ENCODE assay signal across 17 cellular contexts in genomic region chrX:17848545-17849265, GRCh38. TPM values are rescaled to one million over a fixed set of nuclear protein-coding genes. Genes with fewer than 3 reads are reported as not detected.
DNase-seq lines count a peak whose midpoint lies in the region; ATAC-seq and TF ChIP-seq lines count a peak whose summit lies in the region.
"Had no signal": no experiment of that assay in that cellular context is flagged by ENCODE, and none has a peak within 500 bp of the region (broad histone marks: within the 10 kb centered on the region; RNA-seq: fewer than 3 reads in every experiment).

No MANE protein-coding gene starts in this region.

- H3K27me3 ChIP-seq in KMS-11 (ENCODE audit: insufficient read depth, low read depth) (no peaks in the 10 kb centered on the region), body of pancreas (no peaks in the 10 kb centered on the region)

- H3K36me3 ChIP-seq in KMS-11 (ENCODE audit: insufficient read depth) (no peaks in the 10 kb centered on the region), body of pancreas (replicated peaks in 1 of 2; ENCODE audit: insufficient read depth in 1 of 2, low read depth in 2 of 2) (no peaks in the 10 kb centered on the region)

- no peaks in the 10 kb centered on the region for H3K9me3 ChIP-seq in body of pancreas
- H3K9me3 ChIP-seq: Caco-2 had no signal

- H4K20me1 ChIP-seq in KMS-11 (ENCODE audit: insufficient read depth), result no peaks in the 10 kb centered on the region

- H2AFZ ChIP-seq in KMS-11 (ENCODE audit: low read depth), result no peak overlapping the region; the same call in 1 of the 2 replicates
- H2AFZ ChIP-seq: PC-9 had no signal

- peak; percentile 14 for ATAC-seq in stimulated activated naive CD8-positive, alpha-beta T cell treated with anti-CD3 and anti-CD28 coated beads, Interleukin-15, Interleukin-2, amounts not matched to agents 100 U/mL and 50 U/mL, for 24 hours
- no peak for ATAC-seq in body of pancreas
- ATAC-seq: K562 had no signal

- WGBS in body of pancreas, 2 donors, result 66 to 81% methylated on average over 7 of the region's 7 CpGs

- peak; percentile 10 for DNase-seq in activated naive CD4-positive, alpha-beta T cell treated with anti-CD3 and anti-CD28 coated beads for 36 hours
- no peak for DNase-seq in activated naive CD4-positive, alpha-beta T cell (lab: John Stamatoyannopoulos, UW)
- DNase-seq in stimulated activated naive CD8-positive, alpha-beta T cell treated with anti-CD3 and anti-CD28 coated beads, Interleukin-15, Interleukin-2, amounts not matched to agents 100 U/mL and 50 U/mL, for 24 hours, result no peak
- DNase-seq in body of pancreas, result no peak
- DNase-seq in COLO668 (lab: John Stamatoyannopoulos, UW; ENCODE audit: unreplicated experiment), result no peak
- DNase-seq: Caco-2, EL, HFFc6, MV-4-11, NCI-H1436, NCI-H2029, NCI-H2171, NCI-H446, PC-9 had no signal

- H3K79me2 ChIP-seq in KMS-11 (ENCODE audit: insufficient read depth, low read depth), result no peaks in the 10 kb centered on the region

- no peak overlapping the region for H3K4me2 ChIP-seq in KMS-11
- H3K4me2 ChIP-seq: PC-9 had no signal

- H3K4me3 ChIP-seq in KMS-11 (IDR thresholded peaks at IDR 0.05; ENCODE audit: insufficient read depth, low read depth, low read length) (no peak overlapping the region), body of pancreas (no peak overlapping the region)
- H3K4me3 ChIP-seq: K562, PC-9 had no signal

- H3K4me3 Mint-ChIP-seq in activated naive CD4-positive, alpha-beta T cell treated with anti-CD3 and anti-CD28 coated beads for 36 hours, result no peak overlapping the region
- peak overlapping the region; percentile 59 for H3K4me3 Mint-ChIP-seq in activated naive CD8-positive, alpha-beta T cell
- H3K4me3 Mint-ChIP-seq: HFFc6 had no signal

- H3K9me3 Mint-ChIP-seq in activated naive CD4-positive, alpha-beta T cell treated with anti-CD3 and anti-CD28 coated beads for 36 hours, result no peaks in the 10 kb centered on the region
- H3K9me3 Mint-ChIP-seq in activated naive CD8-positive, alpha-beta T cell (ENCODE audit: low read depth), result no peaks in the 10 kb centered on the region
- H3K9me3 Mint-ChIP-seq: HFFc6 had no signal

- H3K27me3 Mint-ChIP-seq in activated naive CD4-positive, alpha-beta T cell treated with anti-CD3 and anti-CD28 coated beads for 36 hours (ENCODE audit: low read depth), result no peaks in the 10 kb centered on the region
- no peaks in the 10 kb centered on the region for H3K27me3 Mint-ChIP-seq in activated naive CD8-positive, alpha-beta T cell

- H3K36me3 Mint-ChIP-seq in activated naive CD4-positive, alpha-beta T cell treated with anti-CD3 and anti-CD28 coated beads for 36 hours (ENCODE audit: low read depth), result no peaks in the 10 kb centered on the region
- H3K36me3 Mint-ChIP-seq in activated naive CD8-positive, alpha-beta T cell, result no peaks in the 10 kb centered on the region

- H3K4me1 ChIP-seq in KMS-11 (ENCODE audit: low read depth, poor library complexity, severe bottlenecking) (peaks cover 14% of the 10 kb centered on the region), body of pancreas (peaks cover 6% of the 10 kb centered on the region)
- H3K4me1 ChIP-seq: Caco-2 had no signal

- no peak for TF ChIP-seq POLR2A in body of pancreas (IDR thresholded peaks at IDR 0.05)

- intact Hi-C loops in activated naive CD4-positive, alpha-beta T cell treated with anti-CD3 and anti-CD28 coated beads for 36 hours (cut with micrococcal nuclease), result loop anchor here (2.0 kb wide), 1 partner anchor 110 kb away; no protein-coding TSS in a partner anchor
- intact Hi-C loops in body of pancreas (cut with DNase I), result no loop called here

- H3K4me1 Mint-ChIP-seq in activated naive CD4-positive, alpha-beta T cell treated with anti-CD3 and anti-CD28 coated beads for 36 hours (ENCODE audit: low read depth), result peaks cover 14% of the 10 kb centered on the region
- H3K4me1 Mint-ChIP-seq in activated naive CD8-positive, alpha-beta T cell (ENCODE audit: low read depth), result peaks cover 10% of the 10 kb centered on the region

- peak overlapping the region; percentile 70 for H3K27ac Mint-ChIP-seq in activated naive CD4-positive, alpha-beta T cell treated with anti-CD3 and anti-CD28 coated beads for 36 hours
- H3K27ac Mint-ChIP-seq in activated naive CD8-positive, alpha-beta T cell, result peak overlapping the region; percentile 90
- H3K27ac Mint-ChIP-seq: HFFc6 had no signal

- H3K27ac ChIP-seq in KMS-11 (peak overlapping the region; percentile 26; the same call in 1 of the 2 replicates), body of pancreas (no peak overlapping the region)
- H3K27ac ChIP-seq: PC-9 had no signal

- no peak overlapping the region for H3K9ac ChIP-seq in KMS-11

- no peak for TF ChIP-seq CTCF in KMS-11 (conservative IDR thresholded peaks at IDR 0.05; ENCODE audit: low read depth, low read length)
- TF ChIP-seq CTCF in body of pancreas (IDR thresholded peaks at IDR 0.05), result no peak

- CTCF ChIA-PET in activated naive CD4-positive, alpha-beta T cell treated with anti-CD3 and anti-CD28 coated beads for 36 hours (lab: Charles Lee), result no interaction called here

RNA-seq across cellular contexts. Expression of gene RAI2, which starts 12.4 kb away (rescaled TPM):
- total RNA-seq in activated naive CD4-positive, alpha-beta T cell treated with anti-CD3 and anti-CD28 coated beads for 36 hours, result under 1 TPM; 0.50 to 0.59 TPM
- 1 to 10 TPM; 4.9 to 8.6 TPM for total RNA-seq in body of pancreas
- total RNA-seq: HFFc6, K562, PC-9 had no signal
